ENCODE assay signal across 13 cellular contexts in genomic region chr10:17006631-17007161, GRCh38.
A peak's percentile ranks its signal among the peaks of the same experiment; 100 is the strongest.
DNase-seq lines count a peak whose midpoint lies in the region; ATAC-seq, FAIRE-seq and TF ChIP-seq lines count a peak whose summit lies in the region.
"Had no signal": no experiment of that assay in that cellular context is flagged by ENCODE, and none has a peak within 500 bp of the region (broad histone marks: within the 10 kb centered on the region; RNA-seq: fewer than 3 reads in every experiment).

No MANE protein-coding gene starts in this region.

- TF ChIP-seq CTCF in fibroblast of pulmonary artery (IDR thresholded peaks at IDR 0.05; ENCODE audit: low read length, missing control alignments) = no peak

- no peak overlapping the region for H3K4me3 ChIP-seq in fibroblast of pulmonary artery (replicated peaks; ENCODE audit: low read depth, low read length)

- peak; percentile 38 for DNase-seq in DMS79 (lab: John Stamatoyannopoulos, UW)
- peak; percentile 69 for DNase-seq in fibroblast of pulmonary artery (ENCODE audit: low read depth)
- peak; percentile 78 for DNase-seq in pulmonary artery endothelial cell (ENCODE audit: low read depth, low spot score)
- no peak for DNase-seq in stimulated activated CD4-positive, alpha-beta T cell treated with anti-CD3 and anti-CD28 coated beads, Interleukin-4, amount 100 ng/mL, for 4 hours
- DNase-seq in NCI-H146 treated with DMSO at 0.1 percent for 48 hours (lab: John Stamatoyannopoulos, UW; ENCODE audit: unreplicated experiment) = no peak
- DNase-seq: activated T-cell treated with anti-CD3 and anti-CD28 coated beads for 4 hours, cerebellar nuclear complex, glutamatergic neuron, NCI-H1105, substantia nigra had no signal

- peak; percentile 22 for FAIRE-seq in TTC549 (lab: Jason Lieb, UNC)

- no peak for ATAC-seq in GM21825 (IDR thresholded peaks at IDR 0.05; ENCODE audit: unreplicated experiment)
- no peak for ATAC-seq in SK-N-SH treated with all-trans-retinoic acid at 6 μM for 48 hours

TF ChIP-seq in SK-N-SH treated with all-trans-retinoic acid at 6 μM for 48 hours, 23 proteins besides CTCF, POLR2A, EP300 and RAD21:
- TF ChIP-seq BACH2 (CRISPR knock-in tag; IDR thresholded peaks at IDR 0.05; ENCODE audit: borderline replicate concordance) (no peak), ZFP3 (CRISPR knock-in tag; IDR thresholded peaks at IDR 0.05) (no peak), GLIS3 (CRISPR knock-in tag; IDR thresholded peaks at IDR 0.05) (no peak), ARNTL (CRISPR knock-in tag; IDR thresholded peaks at IDR 0.05; ENCODE audit: borderline replicate concordance, low read depth) (no peak), CSDC2 (CRISPR knock-in tag; IDR thresholded peaks at IDR 0.05) (no peak), PPARA (CRISPR knock-in tag; IDR thresholded peaks at IDR 0.05; ENCODE audit: borderline replicate concordance) (no peak), SNAI2 (CRISPR knock-in tag; IDR thresholded peaks at IDR 0.05) (no peak), TSHZ2 (CRISPR knock-in tag; IDR thresholded peaks at IDR 0.05) (no peak)

Comparison
In these comparisons a context has a peak if more than half of its experiments do, and no peak if none do; other contexts are left out.
1. DNase-seq: peak in DMS79 (single experiment), fibroblast of pulmonary artery (single experiment) and pulmonary artery endothelial cell (single experiment); none in stimulated activated CD4-positive, alpha-beta T cell treated with anti-CD3 and anti-CD28 coated beads, Interleukin-4, amount 100 ng/mL, for 4 hours (0 of 2) and NCI-H146 treated with DMSO at 0.1 percent for 48 hours (single experiment).